In the genomic region with DNA sequence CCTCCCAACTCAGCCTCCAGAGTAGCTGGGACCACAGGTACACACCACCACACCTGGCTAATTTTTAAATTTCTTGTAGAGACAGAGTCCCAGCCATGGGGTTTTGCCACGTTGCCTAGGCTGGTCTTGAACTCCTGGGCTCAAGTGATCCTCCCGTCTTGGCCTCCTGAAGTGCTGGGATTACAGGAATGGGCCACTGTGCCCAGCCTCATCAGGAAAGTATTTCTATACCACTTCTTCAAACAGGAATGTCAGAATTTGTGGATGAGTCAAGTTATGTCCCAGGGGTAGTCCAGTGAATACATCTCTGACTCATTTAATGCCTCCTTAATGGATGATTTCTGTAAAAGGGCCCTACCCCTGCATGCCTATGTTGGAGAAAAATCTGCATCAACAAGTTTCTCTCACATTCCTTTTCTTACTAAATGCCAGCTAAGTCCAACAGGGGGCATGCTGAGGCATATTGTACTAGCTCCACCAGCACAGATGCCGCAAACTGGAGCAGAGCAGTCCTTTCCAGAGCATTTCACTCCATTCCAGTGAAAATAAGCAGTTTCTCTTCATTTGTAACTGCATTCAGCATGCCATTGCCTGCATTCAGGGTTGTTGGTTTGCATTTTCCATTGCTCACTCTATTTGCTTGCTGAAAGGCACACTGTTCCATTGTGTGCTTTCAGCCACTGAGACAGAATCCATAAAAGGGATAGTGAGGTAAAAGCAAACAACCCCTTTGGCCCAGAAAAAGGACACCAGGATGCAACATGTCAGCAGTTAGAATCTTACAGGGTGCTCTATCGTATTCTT, we compare ENCODE assay signal across 1 cellular context.
TF ChIP-seq lines count a peak whose summit lies in the region.

No MANE protein-coding gene starts in this region.

TF ChIP-seq in HepG2, 621 proteins besides CTCF, POLR2A, EP300 and RAD21 (continued from another document and continues in another):
- TF ChIP-seq ZNF280D (CRISPR knock-in tag; IDR thresholded peaks at IDR 0.05) (peak; percentile 70; the same call in 1 of the 2 replicates), MLLT10 (CRISPR knock-in tag; IDR thresholded peaks at IDR 0.05) (no peak), PBX3 (CRISPR knock-in tag; IDR thresholded peaks at IDR 0.05; ENCODE audit: borderline replicate concordance) (no peak), ZNF776 (CRISPR knock-in tag; IDR thresholded peaks at IDR 0.05) (no peak), ZIK1 (CRISPR knock-in tag; IDR thresholded peaks at IDR 0.05; ENCODE audit: borderline replicate concordance, low read depth) (no peak), KLF13 (CRISPR knock-in tag; IDR thresholded peaks at IDR 0.05) (no peak), MIXL1 (CRISPR knock-in tag; IDR thresholded peaks at IDR 0.05) (no peak), ZNF547 (CRISPR knock-in tag; IDR thresholded peaks at IDR 0.05) (no peak), KMT2A (CRISPR knock-in tag; IDR thresholded peaks at IDR 0.05) (no peak), ZNF615 (CRISPR knock-in tag; IDR thresholded peaks at IDR 0.05; ENCODE audit: borderline replicate concordance) (no peak), XRCC5 (optimal IDR thresholded peaks at IDR 0.05; ENCODE audit: low read length) (peak; percentile 67), ELF3 (CRISPR knock-in tag; IDR thresholded peaks at IDR 0.05) (peak; percentile 37; the same call in 1 of the 2 replicates), ZNF597 (CRISPR knock-in tag; IDR thresholded peaks at IDR 0.05) (no peak), SRF (IDR thresholded peaks at IDR 0.05; ENCODE audit: low read depth, low read length) (peak; percentile 91), SNAI1 (CRISPR knock-in tag; IDR thresholded peaks at IDR 0.05; ENCODE audit: borderline replicate concordance) (no peak), FOXO1 (CRISPR knock-in tag; IDR thresholded peaks at IDR 0.05) (peak; percentile 51; the same call in 1 of the 2 replicates), ZNF713 (CRISPR knock-in tag; IDR thresholded peaks at IDR 0.05) (no peak), PITX1 (CRISPR knock-in tag; IDR thresholded peaks at IDR 0.05) (no peak), ZNF331 (CRISPR knock-in tag; IDR thresholded peaks at IDR 0.05) (peak; percentile 15; the same call in 1 of the 2 replicates), ZNF138 (CRISPR knock-in tag; IDR thresholded peaks at IDR 0.05; ENCODE audit: low read depth) (no peak), ZBTB46 (CRISPR knock-in tag; IDR thresholded peaks at IDR 0.05; ENCODE audit: borderline replicate concordance) (no peak), CBX1 (IDR thresholded peaks at IDR 0.05; ENCODE audit: low read depth) (peak; percentile 41), DMAP1 (CRISPR knock-in tag; IDR thresholded peaks at IDR 0.05) (no peak), MEF2D (CRISPR knock-in tag; IDR thresholded peaks at IDR 0.05) (peak; percentile 47; the same call in 1 of the 2 replicates), ZMYM2 (CRISPR knock-in tag; IDR thresholded peaks at IDR 0.05) (peak; percentile 24; the same call in 1 of the 2 replicates), KAT2B (IDR thresholded peaks at IDR 0.05; ENCODE audit: borderline replicate concordance, low read depth, low read length) (no peak), RFXAP (CRISPR knock-in tag; IDR thresholded peaks at IDR 0.05; ENCODE audit: borderline replicate concordance) (no peak), ZNF251 (CRISPR knock-in tag; IDR thresholded peaks at IDR 0.05) (no peak), YEATS4 (CRISPR knock-in tag; IDR thresholded peaks at IDR 0.05; ENCODE audit: borderline replicate concordance) (no peak), U2AF1 (optimal IDR thresholded peaks at IDR 0.05; ENCODE audit: low read depth, low read length) (no peak), ZKSCAN5 (CRISPR knock-in tag; IDR thresholded peaks at IDR 0.05) (no peak)
- TF ChIP-seq, protein P1, sequence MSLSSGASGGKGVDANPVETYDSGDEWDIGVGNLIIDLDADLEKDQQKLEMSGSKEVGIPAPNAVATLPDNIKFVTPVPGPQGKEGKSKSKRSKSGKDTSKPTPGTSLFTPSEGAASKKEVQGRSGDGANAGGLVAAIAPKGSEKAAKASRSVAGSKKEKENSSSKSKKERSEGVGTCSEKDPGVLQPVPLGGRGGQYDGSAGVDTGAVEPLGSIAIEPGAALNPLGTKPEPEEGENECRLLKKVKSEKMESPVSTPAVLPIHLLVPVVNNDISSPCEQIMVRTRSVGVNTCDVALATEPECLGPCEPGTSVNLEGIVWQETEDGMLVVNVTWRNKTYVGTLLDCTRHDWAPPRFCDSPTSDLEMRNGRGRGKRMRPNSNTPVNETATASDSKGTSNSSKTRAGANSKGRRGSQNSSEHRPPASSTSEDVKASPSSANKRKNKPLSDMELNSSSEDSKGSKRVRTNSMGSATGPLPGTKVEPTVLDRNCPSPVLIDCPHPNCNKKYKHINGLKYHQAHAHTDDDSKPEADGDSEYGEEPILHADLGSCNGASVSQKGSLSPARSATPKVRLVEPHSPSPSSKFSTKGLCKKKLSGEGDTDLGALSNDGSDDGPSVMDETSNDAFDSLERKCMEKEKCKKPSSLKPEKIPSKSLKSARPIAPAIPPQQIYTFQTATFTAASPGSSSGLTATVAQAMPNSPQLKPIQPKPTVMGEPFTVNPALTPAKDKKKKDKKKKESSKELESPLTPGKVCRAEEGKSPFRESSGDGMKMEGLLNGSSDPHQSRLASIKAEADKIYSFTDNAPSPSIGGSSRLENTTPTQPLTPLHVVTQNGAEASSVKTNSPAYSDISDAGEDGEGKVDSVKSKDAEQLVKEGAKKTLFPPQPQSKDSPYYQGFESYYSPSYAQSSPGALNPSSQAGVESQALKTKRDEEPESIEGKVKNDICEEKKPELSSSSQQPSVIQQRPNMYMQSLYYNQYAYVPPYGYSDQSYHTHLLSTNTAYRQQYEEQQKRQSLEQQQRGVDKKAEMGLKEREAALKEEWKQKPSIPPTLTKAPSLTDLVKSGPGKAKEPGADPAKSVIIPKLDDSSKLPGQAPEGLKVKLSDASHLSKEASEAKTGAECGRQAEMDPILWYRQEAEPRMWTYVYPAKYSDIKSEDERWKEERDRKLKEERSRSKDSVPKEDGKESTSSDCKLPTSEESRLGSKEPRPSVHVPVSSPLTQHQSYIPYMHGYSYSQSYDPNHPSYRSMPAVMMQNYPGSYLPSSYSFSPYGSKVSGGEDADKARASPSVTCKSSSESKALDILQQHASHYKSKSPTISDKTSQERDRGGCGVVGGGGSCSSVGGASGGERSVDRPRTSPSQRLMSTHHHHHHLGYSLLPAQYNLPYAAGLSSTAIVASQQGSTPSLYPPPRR (CRISPR knock-in tag; IDR thresholded peaks at IDR 0.05; ENCODE audit: borderline replicate concordance): no peak
- TF ChIP-seq, protein P2, sequence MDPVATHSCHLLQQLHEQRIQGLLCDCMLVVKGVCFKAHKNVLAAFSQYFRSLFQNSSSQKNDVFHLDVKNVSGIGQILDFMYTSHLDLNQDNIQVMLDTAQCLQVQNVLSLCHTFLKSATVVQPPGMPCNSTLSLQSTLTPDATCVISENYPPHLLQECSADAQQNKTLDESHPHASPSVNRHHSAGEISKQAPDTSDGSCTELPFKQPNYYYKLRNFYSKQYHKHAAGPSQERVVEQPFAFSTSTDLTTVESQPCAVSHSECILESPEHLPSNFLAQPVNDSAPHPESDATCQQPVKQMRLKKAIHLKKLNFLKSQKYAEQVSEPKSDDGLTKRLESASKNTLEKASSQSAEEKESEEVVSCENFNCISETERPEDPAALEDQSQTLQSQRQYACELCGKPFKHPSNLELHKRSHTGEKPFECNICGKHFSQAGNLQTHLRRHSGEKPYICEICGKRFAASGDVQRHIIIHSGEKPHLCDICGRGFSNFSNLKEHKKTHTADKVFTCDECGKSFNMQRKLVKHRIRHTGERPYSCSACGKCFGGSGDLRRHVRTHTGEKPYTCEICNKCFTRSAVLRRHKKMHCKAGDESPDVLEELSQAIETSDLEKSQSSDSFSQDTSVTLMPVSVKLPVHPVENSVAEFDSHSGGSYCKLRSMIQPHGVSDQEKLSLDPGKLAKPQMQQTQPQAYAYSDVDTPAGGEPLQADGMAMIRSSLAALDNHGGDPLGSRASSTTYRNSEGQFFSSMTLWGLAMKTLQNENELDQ (CRISPR knock-in tag; IDR thresholded peaks at IDR 0.05; ENCODE audit: borderline replicate concordance): peak; percentile 28; the same call in 1 of the 2 replicates
- TF ChIP-seq, protein P3, sequence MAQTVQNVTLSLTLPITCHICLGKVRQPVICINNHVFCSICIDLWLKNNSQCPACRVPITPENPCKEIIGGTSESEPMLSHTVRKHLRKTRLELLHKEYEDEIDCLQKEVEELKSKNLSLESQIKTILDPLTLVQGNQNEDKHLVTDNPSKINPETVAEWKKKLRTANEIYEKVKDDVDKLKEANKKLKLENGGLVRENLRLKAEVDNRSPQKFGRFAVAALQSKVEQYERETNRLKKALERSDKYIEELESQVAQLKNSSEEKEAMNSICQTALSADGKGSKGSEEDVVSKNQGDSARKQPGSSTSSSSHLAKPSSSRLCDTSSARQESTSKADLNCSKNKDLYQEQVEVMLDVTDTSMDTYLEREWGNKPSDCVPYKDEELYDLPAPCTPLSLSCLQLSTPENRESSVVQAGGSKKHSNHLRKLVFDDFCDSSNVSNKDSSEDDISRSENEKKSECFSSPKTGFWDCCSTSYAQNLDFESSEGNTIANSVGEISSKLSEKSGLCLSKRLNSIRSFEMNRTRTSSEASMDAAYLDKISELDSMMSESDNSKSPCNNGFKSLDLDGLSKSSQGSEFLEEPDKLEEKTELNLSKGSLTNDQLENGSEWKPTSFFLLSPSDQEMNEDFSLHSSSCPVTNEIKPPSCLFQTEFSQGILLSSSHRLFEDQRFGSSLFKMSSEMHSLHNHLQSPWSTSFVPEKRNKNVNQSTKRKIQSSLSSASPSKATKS (CRISPR knock-in tag; IDR thresholded peaks at IDR 0.05): no peak
- TF ChIP-seq, protein P4, sequence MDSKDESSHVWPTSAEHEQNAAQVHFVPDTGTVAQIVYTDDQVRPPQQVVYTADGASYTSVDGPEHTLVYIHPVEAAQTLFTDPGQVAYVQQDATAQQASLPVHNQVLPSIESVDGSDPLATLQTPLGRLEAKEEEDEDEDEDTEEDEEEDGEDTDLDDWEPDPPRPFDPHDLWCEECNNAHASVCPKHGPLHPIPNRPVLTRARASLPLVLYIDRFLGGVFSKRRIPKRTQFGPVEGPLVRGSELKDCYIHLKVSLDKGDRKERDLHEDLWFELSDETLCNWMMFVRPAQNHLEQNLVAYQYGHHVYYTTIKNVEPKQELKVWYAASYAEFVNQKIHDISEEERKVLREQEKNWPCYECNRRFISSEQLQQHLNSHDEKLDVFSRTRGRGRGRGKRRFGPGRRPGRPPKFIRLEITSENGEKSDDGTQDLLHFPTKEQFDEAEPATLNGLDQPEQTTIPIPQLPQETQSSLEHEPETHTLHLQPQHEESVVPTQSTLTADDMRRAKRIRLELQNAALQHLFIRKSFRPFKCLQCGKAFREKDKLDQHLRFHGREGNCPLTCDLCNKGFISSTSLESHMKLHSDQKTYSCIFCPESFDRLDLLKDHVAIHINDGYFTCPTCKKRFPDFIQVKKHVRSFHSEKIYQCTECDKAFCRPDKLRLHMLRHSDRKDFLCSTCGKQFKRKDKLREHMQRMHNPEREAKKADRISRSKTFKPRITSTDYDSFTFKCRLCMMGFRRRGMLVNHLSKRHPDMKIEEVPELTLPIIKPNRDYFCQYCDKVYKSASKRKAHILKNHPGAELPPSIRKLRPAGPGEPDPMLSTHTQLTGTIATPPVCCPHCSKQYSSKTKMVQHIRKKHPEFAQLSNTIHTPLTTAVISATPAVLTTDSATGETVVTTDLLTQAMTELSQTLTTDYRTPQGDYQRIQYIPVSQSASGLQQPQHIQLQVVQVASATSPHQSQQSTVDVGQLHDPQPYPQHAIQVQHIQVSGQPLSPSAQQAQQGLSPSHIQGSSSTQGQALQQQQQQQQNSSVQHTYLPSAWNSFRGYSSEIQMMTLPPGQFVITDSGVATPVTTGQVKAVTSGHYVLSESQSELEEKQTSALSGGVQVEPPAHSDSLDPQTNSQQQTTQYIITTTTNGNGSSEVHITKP (CRISPR knock-in tag; IDR thresholded peaks at IDR 0.05; ENCODE audit: low read depth): peak; percentile 64; the same call in 1 of the 2 replicates
